In the genomic region with DNA sequence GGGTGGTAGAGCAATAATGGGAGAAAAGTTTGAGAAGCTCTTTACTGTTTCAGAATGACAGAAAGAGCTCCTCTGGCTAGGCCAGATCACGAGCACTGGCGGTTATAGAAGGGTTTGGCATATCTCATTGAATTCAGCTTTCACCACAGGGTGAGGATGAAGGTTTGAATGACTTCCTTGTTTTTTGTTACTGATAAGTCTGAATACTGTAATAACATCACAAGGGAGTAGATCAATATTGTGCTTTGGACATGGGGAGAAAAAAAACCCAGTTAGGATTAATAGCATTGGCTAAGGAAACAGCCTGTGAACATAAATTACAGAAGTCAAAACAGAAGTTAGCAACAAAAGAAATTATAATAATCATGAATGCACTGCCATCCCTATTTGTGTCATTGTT, we compare ENCODE assay signal across 18 cellular contexts. TPM values are rescaled to one million over a fixed set of nuclear protein-coding genes. Genes with fewer than 3 reads are reported as not detected.
A peak's percentile ranks its signal among the peaks of the same experiment; 100 is the strongest.
DNase-seq lines count a peak whose midpoint lies in the region; ATAC-seq and TF ChIP-seq lines count a peak whose summit lies in the region.
"Had no signal": no experiment of that assay in that cellular context is flagged by ENCODE, and none has a peak within 500 bp of the region (broad histone marks: within the 10 kb centered on the region; RNA-seq: fewer than 3 reads in every experiment).

No MANE protein-coding gene starts in this region.

- H3K4me1 ChIP-seq in left lung: peaks cover 6 to 18% of the 10 kb centered on the region in 2 donors

- H3K9me3 ChIP-seq in T-helper 17 cell (ENCODE audit: control insufficient read depth, low read length, poor library complexity, severe bottlenecking): no peaks in the 10 kb centered on the region
- H3K9me3 ChIP-seq in left lung: no peaks in the 10 kb centered on the region

- H3K4me3 Mint-ChIP-seq in activated naive CD4-positive, alpha-beta T cell treated with anti-CD3 and anti-CD28 coated beads, Interleukin-2, amount 50 U/mL, for 24 hours: no peak overlapping the region
- H3K4me3 Mint-ChIP-seq in T-helper 17 cell: peak overlapping the region; percentile 31
- no peak overlapping the region for H3K4me3 Mint-ChIP-seq in stimulated activated effector memory CD8-positive, alpha-beta T cell treated with anti-CD3 and anti-CD28 coated beads, Interleukin-12 subunit alpha, Interleukin-12 subunit beta, amount 100 ng/mL, for 72 hours

- intact Hi-C loops in left lung (cut with DNase I): no loop called here

- H3K9me3 Mint-ChIP-seq in activated naive CD4-positive, alpha-beta T cell treated with anti-CD3 and anti-CD28 coated beads, Interleukin-2, amount 50 U/mL, for 24 hours: no peaks in the 10 kb centered on the region
- no peaks in the 10 kb centered on the region for H3K9me3 Mint-ChIP-seq in activated naive CD4-positive, alpha-beta T cell treated with anti-CD3 and anti-CD28 coated beads, Interleukin-2, amount 50 U/mL, for 72 hours
- no peaks in the 10 kb centered on the region for H3K9me3 Mint-ChIP-seq in stimulated activated effector memory CD8-positive, alpha-beta T cell treated with anti-CD3 and anti-CD28 coated beads, Interleukin-12 subunit alpha, Interleukin-12 subunit beta, amount 100 ng/mL, for 72 hours

- H3K4me3 ChIP-seq in left lung: no peak overlapping the region

- peak overlapping the region; percentile 10 for H3K27ac Mint-ChIP-seq in activated naive CD4-positive, alpha-beta T cell treated with anti-CD3 and anti-CD28 coated beads, Interleukin-2, amount 50 U/mL, for 24 hours
- peak overlapping the region in 1 of 2 donors; percentile 61 for H3K27ac Mint-ChIP-seq in activated naive CD4-positive, alpha-beta T cell treated with anti-CD3 and anti-CD28 coated beads, Interleukin-2, amount 50 U/mL, for 72 hours
- peak overlapping the region; percentile 53 for H3K27ac Mint-ChIP-seq in T-helper 17 cell
- H3K27ac Mint-ChIP-seq in stimulated activated effector memory CD8-positive, alpha-beta T cell treated with anti-CD3 and anti-CD28 coated beads, Interleukin-12 subunit alpha, Interleukin-12 subunit beta, amount 100 ng/mL, for 72 hours: peak overlapping the region; percentile 33

- no peak for TF ChIP-seq CTCF in left lung (IDR thresholded peaks at IDR 0.05)

- H3K36me3 Mint-ChIP-seq in activated naive CD4-positive, alpha-beta T cell treated with anti-CD3 and anti-CD28 coated beads, Interleukin-2, amount 50 U/mL, for 24 hours: peaks cover 4% of the 10 kb centered on the region
- H3K36me3 Mint-ChIP-seq in activated naive CD4-positive, alpha-beta T cell treated with anti-CD3 and anti-CD28 coated beads, Interleukin-2, amount 50 U/mL, for 72 hours: peaks cover 5 to 7% of the 10 kb centered on the region in 2 donors
- peaks cover 9% of the 10 kb centered on the region for H3K36me3 Mint-ChIP-seq in T-helper 17 cell (ENCODE audit: low read depth)
- H3K36me3 Mint-ChIP-seq in stimulated activated effector memory CD8-positive, alpha-beta T cell treated with anti-CD3 and anti-CD28 coated beads, Interleukin-12 subunit alpha, Interleukin-12 subunit beta, amount 100 ng/mL, for 72 hours: peaks cover 100% of the 10 kb centered on the region

- H3K36me3 ChIP-seq in left lung: peaks cover 0 to 92% of the 10 kb centered on the region in 2 donors

- H3K27me3 Mint-ChIP-seq in activated naive CD4-positive, alpha-beta T cell treated with anti-CD3 and anti-CD28 coated beads, Interleukin-2, amount 50 U/mL, for 24 hours: no peaks in the 10 kb centered on the region
- H3K27me3 Mint-ChIP-seq in T-helper 17 cell: no peaks in the 10 kb centered on the region

- H3K27ac ChIP-seq in left lung: no peak overlapping the region
- H3K27ac ChIP-seq: RWPE1 had no signal

- H3K4me1 Mint-ChIP-seq in activated naive CD4-positive, alpha-beta T cell treated with anti-CD3 and anti-CD28 coated beads, Interleukin-2, amount 50 U/mL, for 24 hours: peaks cover 60% of the 10 kb centered on the region
- H3K4me1 Mint-ChIP-seq in T-helper 17 cell: peaks cover 27% of the 10 kb centered on the region
- H3K4me1 Mint-ChIP-seq in stimulated activated effector memory CD8-positive, alpha-beta T cell treated with anti-CD3 and anti-CD28 coated beads, Interleukin-12 subunit alpha, Interleukin-12 subunit beta, amount 100 ng/mL, for 72 hours: peaks cover 25% of the 10 kb centered on the region

- DNase-seq in activated naive CD4-positive, alpha-beta T cell treated with anti-CD3 and anti-CD28 coated beads, Interleukin-2, amount 50 U/mL, for 72 hours (ENCODE audit: low spot score in 2 of 2): no peak
- DNase-seq in T-helper 17 cell (no peak), foreskin melanocyte (peak; percentile 28), left lung (no peak), HuH-7 (ENCODE audit: low spot score) (no peak), globus pallidus (ENCODE audit: low spot score) (no peak)
- DNase-seq in stimulated activated effector memory CD8-positive, alpha-beta T cell treated with anti-CD3 and anti-CD28 coated beads, Interleukin-12 subunit alpha, Interleukin-12 subunit beta, amount 100 ng/mL, for 72 hours (ENCODE audit: low spot score in 2 of 2): no peak
- DNase-seq: AML-193, DMS79 treated with DMSO at 0.1 percent for 48 hours, GF-D8, HCEC 1CT, IMR-90, Kasumi-1, NCI-H187 treated with DMSO at 0.1 percent for 48 hours, NCI-H2171, NCI-H510A had no signal

- no peak for ATAC-seq in activated naive CD4-positive, alpha-beta T cell treated with anti-CD3 and anti-CD28 coated beads, Interleukin-2, amount 50 U/mL, for 72 hours
- ATAC-seq in T-helper 17 cell (no peak), left lung (no peak)
- no peak for ATAC-seq in stimulated activated effector memory CD8-positive, alpha-beta T cell treated with anti-CD3 and anti-CD28 coated beads, Interleukin-12 subunit alpha, Interleukin-12 subunit beta, amount 100 ng/mL, for 72 hours

- H3K27me3 ChIP-seq in left lung: no peaks in the 10 kb centered on the region

RNA-seq across cellular contexts. Expression of a gene that starts 9.4 kb away (rescaled TPM):
- 10 to 100 TPM; 33.4 to 39.1 TPM for total RNA-seq in activated naive CD4-positive, alpha-beta T cell treated with anti-CD3 and anti-CD28 coated beads, Interleukin-2, amount 50 U/mL, for 72 hours
- total RNA-seq in T-helper 17 cell (10 to 100 TPM; 20.8 to 26.4 TPM), left lung (10 to 100 TPM; 28.2 to 30.7 TPM)

RNA-seq across cellular contexts. Expression of a gene that starts 15.1 kb away (rescaled TPM):
- 10 to 100 TPM; 11.3 to 12.4 TPM for total RNA-seq in activated naive CD4-positive, alpha-beta T cell treated with anti-CD3 and anti-CD28 coated beads, Interleukin-2, amount 50 U/mL, for 72 hours
- total RNA-seq in T-helper 17 cell: 1 to 10 TPM in 1 of 2 donors, under 1 TPM in 1; 0.91 to 2.1 TPM
- 10 to 100 TPM; 34.2 to 54.3 TPM for total RNA-seq in left lung

Comparison
In these comparisons a context has a peak if more than half of its experiments do, and no peak if none do; other contexts are left out.
1. RNA of a gene that starts 15.1 kb away (total RNA-seq): 34.2 to 54.3 TPM in left lung and 11.3 to 12.4 TPM in activated naive CD4-positive, alpha-beta T cell treated with anti-CD3 and anti-CD28 coated beads, Interleukin-2, amount 50 U/mL, for 72 hours; 0.91 to 2.1 TPM in T-helper 17 cell; every median in the first group is over 4 times any median in the second.